ENCODE assay signal across 5 cellular contexts in the genomic region with DNA sequence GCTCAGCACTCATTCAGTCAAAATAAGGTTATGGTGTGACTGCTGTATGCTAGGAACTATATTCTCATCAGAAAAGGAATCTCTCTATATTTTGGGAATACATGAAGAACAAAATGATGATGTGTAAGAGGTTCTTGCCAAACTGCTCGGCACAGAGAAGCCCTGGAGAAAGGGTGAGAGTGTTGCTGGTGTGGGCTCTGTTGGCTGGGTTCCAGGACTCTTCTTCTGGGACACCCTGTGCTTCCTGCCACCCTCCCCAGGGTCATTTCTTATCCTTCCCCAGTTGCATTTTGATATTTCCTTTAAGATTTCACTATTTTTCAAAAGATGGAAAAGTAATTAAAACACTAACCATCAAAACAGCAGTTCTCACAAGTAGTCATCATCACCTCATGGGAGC. TPM values are rescaled to one million over a fixed set of nuclear protein-coding genes. Genes with fewer than 3 reads are reported as not detected.
"Had no signal": no experiment of that assay in that cellular context is flagged by ENCODE, and none has a peak within 500 bp of the region (broad histone marks: within the 10 kb centered on the region; RNA-seq: fewer than 3 reads in every experiment).

No MANE protein-coding gene starts in this region.

- H3K4me3 ChIP-seq: GM23338 had no signal

- H3K4me2 ChIP-seq: GM23338 had no signal

- DNase-seq: H9, HCEC 1CT, IMR-90 had no signal

- ATAC-seq: GM23338 had no signal

RNA-seq across cellular contexts. Expression of gene CST1, which starts 28.8 kb away (rescaled TPM):
- total RNA-seq: IMR-90 had no signal
- polyA plus RNA-seq: IMR-90 had no signal

RNA-seq across cellular contexts. Expression of gene CST4, which starts 33.1 kb away (rescaled TPM):
- total RNA-seq: GM23338, H1, H9, IMR-90 had no signal
- polyA plus RNA-seq: GM23338, H1, IMR-90 had no signal
